Comparison of ENCODE assay signal across 8 cellular contexts in genomic region chr2:70133521-70134348, GRCh38. TPM values are rescaled to one million over a fixed set of nuclear protein-coding genes. Genes with fewer than 3 reads are reported as not detected.
DNase-seq lines count a peak whose midpoint lies in the region; ATAC-seq and TF ChIP-seq lines count a peak whose summit lies in the region.

No MANE protein-coding gene starts in this region.

- no peaks in the 10 kb centered on the region for H3K27me3 ChIP-seq in CD4-positive, alpha-beta memory T cell (ENCODE audit: insufficient read depth, low read length)
- H3K27me3 ChIP-seq in right lobe of liver (no peaks in the 10 kb centered on the region), uterus (no peaks in the 10 kb centered on the region)

- peak in 4 of 5 donors; percentile 28 to 81 (median 48) for DNase-seq in CD4-positive, alpha-beta memory T cell
- peak; percentile 65 for DNase-seq in Jurkat, Clone E6-1 (ENCODE audit: low read depth, low spot score)
- no peak for DNase-seq in activated naive CD8-positive, alpha-beta T cell treated with anti-CD3 and anti-CD28 coated beads for 36 hours
- DNase-seq in right lobe of liver (no peak), uterus (no peak), CD1c-positive myeloid dendritic cell (ENCODE audit: extremely low spot score) (no peak), NCI-H1930 (lab: John Stamatoyannopoulos, UW) (no peak)

- peak overlapping the region; percentile 92 to 100 (median 97) for H3K27ac Mint-ChIP-seq in CD4-positive, alpha-beta memory T cell
- peak overlapping the region; percentile 93 for H3K27ac Mint-ChIP-seq in activated naive CD8-positive, alpha-beta T cell treated with anti-CD3 and anti-CD28 coated beads for 36 hours

- H3K36me3 ChIP-seq in CD4-positive, alpha-beta memory T cell (ENCODE audit: insufficient read depth, low read length), result no peaks in the 10 kb centered on the region
- H3K36me3 ChIP-seq in right lobe of liver (no peaks in the 10 kb centered on the region), uterus (no peaks in the 10 kb centered on the region)

- peak overlapping the region; percentile 69 to 92 (median 86) for H3K4me3 Mint-ChIP-seq in CD4-positive, alpha-beta memory T cell
- peak overlapping the region; percentile 85 for H3K4me3 Mint-ChIP-seq in activated naive CD8-positive, alpha-beta T cell treated with anti-CD3 and anti-CD28 coated beads for 36 hours

- no peaks in the 10 kb centered on the region for H3K27me3 Mint-ChIP-seq in CD4-positive, alpha-beta memory T cell
- no peaks in the 10 kb centered on the region for H3K27me3 Mint-ChIP-seq in activated naive CD8-positive, alpha-beta T cell treated with anti-CD3 and anti-CD28 coated beads for 36 hours

- peak overlapping the region in 1 of 2 donors; percentile 55 for H3K4me3 ChIP-seq in CD4-positive, alpha-beta memory T cell (ENCODE audit: low read length in 2 of 2)
- peak overlapping the region; percentile 47 for H3K4me3 ChIP-seq in Jurkat, Clone E6-1 (ENCODE audit: low read length)
- H3K4me3 ChIP-seq in right lobe of liver (no peak overlapping the region), uterus (no peak overlapping the region)

- TF ChIP-seq POLR2A in right lobe of liver (IDR thresholded peaks at IDR 0.05) (no peak), uterus (IDR thresholded peaks at IDR 0.05) (no peak)

- H3K4me1 ChIP-seq in CD4-positive, alpha-beta memory T cell (ENCODE audit: insufficient read depth, low read length), result peaks cover 89% of the 10 kb centered on the region
- H3K4me1 ChIP-seq in right lobe of liver (peaks cover 0 to 26% (median 17%) of the 10 kb centered on the region in 4 donors), uterus (peaks cover 6 to 9% of the 10 kb centered on the region in 2 donors)

- intact Hi-C loops in CD4-positive, alpha-beta memory T cell (cut with micrococcal nuclease), result loop anchor here (2.0 kb wide), 1 partner anchor 47 kb away; the partner anchor contains the start of gene PCBP1
- intact Hi-C loops in right lobe of liver (cut with DNase I), result no loop called here
- intact Hi-C loops in uterus (cut with DNase I; ENCODE audit: low total_unique reads), result no loop called here

- POLR2A ChIA-PET in CD4-positive, alpha-beta memory T cell (lab: Charles Lee; ENCODE audit: partially characterized antibody), result interaction anchor here (1.2 to 25.9 kb wide), 14 partner anchors 9 to 488 kb away, joined by 3 to 2231 read pairs (median 12); partner anchors contain the start of genes C2orf42, MXD1 and PCBP1

- TF ChIP-seq CTCF in right lobe of liver (IDR thresholded peaks at IDR 0.05) (no peak), uterus (IDR thresholded peaks at IDR 0.05) (no peak)

- 48% methylated on average over 9 of the region's 10 CpGs for WGBS in right lobe of liver (ENCODE audit: insufficient coverage, low coverage, low lambda C conversion rate, missing lambda C conversion rate)

- CTCF ChIA-PET in CD4-positive, alpha-beta memory T cell (lab: Charles Lee; ENCODE audit: partially characterized antibody), result interaction anchor here (1.0 to 8.7 kb wide), 15 partner anchors 9 to 222 kb away, joined by 3 to 101 read pairs (median 4); no protein-coding TSS in a partner anchor

- ATAC-seq in right lobe of liver, result peak in 1 of 4 donors; percentile 3
- ATAC-seq in HG02623 (IDR thresholded peaks at IDR 0.05; ENCODE audit: unreplicated experiment), result no peak

- H3K4me1 Mint-ChIP-seq in CD4-positive, alpha-beta memory T cell, result peaks cover 55 to 89% (median 66%) of the 10 kb centered on the region in 4 donors
- H3K4me1 Mint-ChIP-seq in activated naive CD8-positive, alpha-beta T cell treated with anti-CD3 and anti-CD28 coated beads for 36 hours, result peaks cover 66% of the 10 kb centered on the region

- H3K9me3 ChIP-seq in CD4-positive, alpha-beta memory T cell (ENCODE audit: control insufficient read depth in 1 of 2, low read length in 2 of 2), result no peaks in the 10 kb centered on the region
- no peaks in the 10 kb centered on the region for H3K9me3 ChIP-seq in right lobe of liver
- no peaks in the 10 kb centered on the region for H3K9me3 ChIP-seq in uterus

- H3K9me3 Mint-ChIP-seq in CD4-positive, alpha-beta memory T cell, result no peaks in the 10 kb centered on the region
- H3K9me3 Mint-ChIP-seq in activated naive CD8-positive, alpha-beta T cell treated with anti-CD3 and anti-CD28 coated beads for 36 hours, result peaks cover 4% of the 10 kb centered on the region

- H3K27ac ChIP-seq in CD4-positive, alpha-beta memory T cell (ENCODE audit: low read depth, low read length), result peak overlapping the region; percentile 83
- H3K27ac ChIP-seq in right lobe of liver (peak overlapping the region; percentile 88 to 99 (median 95)), uterus (peak overlapping the region; percentile 87 to 99)

- H3K36me3 Mint-ChIP-seq in CD4-positive, alpha-beta memory T cell, result no peaks in the 10 kb centered on the region
- peaks cover 11% of the 10 kb centered on the region for H3K36me3 Mint-ChIP-seq in activated naive CD8-positive, alpha-beta T cell treated with anti-CD3 and anti-CD28 coated beads for 36 hours

RNA-seq across cellular contexts. Expression of gene PCBP1, which starts 46.5 kb away (rescaled TPM):
- 100 to 1,000 TPM; 372 to 383 TPM for total RNA-seq in CD4-positive, alpha-beta memory T cell
- polyA plus RNA-seq in CD4-positive, alpha-beta memory T cell, result 100 to 1,000 TPM; 116 to 153 TPM
- 284 TPM for polyA plus RNA-seq in Jurkat, Clone E6-1 (2012; ENCODE audit: insufficient read depth, insufficient read length)
- total RNA-seq in activated naive CD8-positive, alpha-beta T cell treated with anti-CD3 and anti-CD28 coated beads for 36 hours, result 100 to 1,000 TPM; 449 to 455 TPM
- total RNA-seq in right lobe of liver (100 to 1,000 TPM; 147 to 220 (median 178) TPM), uterus (100 to 1,000 TPM in 2 of 4 donors, 10 to 100 TPM in 2; 55.5 to 294 (median 101) TPM)

RNA-seq across cellular contexts. Expression of gene C2orf42, which starts 57.1 kb away (rescaled TPM):
- 10 to 100 TPM; 36.7 to 47.9 TPM for total RNA-seq in CD4-positive, alpha-beta memory T cell
- polyA plus RNA-seq in CD4-positive, alpha-beta memory T cell, result 10 to 100 TPM; 22.4 to 26.6 TPM
- polyA plus RNA-seq in Jurkat, Clone E6-1 (2012; ENCODE audit: insufficient read depth, insufficient read length), result 13.3 TPM
- 10 to 100 TPM; 16.0 to 17.4 TPM for total RNA-seq in activated naive CD8-positive, alpha-beta T cell treated with anti-CD3 and anti-CD28 coated beads for 36 hours
- total RNA-seq in right lobe of liver, result 10 to 100 TPM; 10.9 to 22.5 (median 16.7) TPM
- total RNA-seq in uterus, result 10 to 100 TPM; 10.3 to 45.7 (median 23.8) TPM

Comparison
In these comparisons a context has a peak if more than half of its experiments do, and no peak if none do; other contexts are left out.
1. DNase-seq: peak in CD4-positive, alpha-beta memory T cell (4 of 5) and Jurkat, Clone E6-1 (single experiment); none in activated naive CD8-positive, alpha-beta T cell treated with anti-CD3 and anti-CD28 coated beads for 36 hours (single experiment), right lobe of liver (0 of 3), uterus (0 of 2), CD1c-positive myeloid dendritic cell (single experiment) and NCI-H1930 (0 of 2).
2. Peak in every context shown above with its lines, with median percentiles within 50 percentile points of each other: H3K27ac ChIP-seq.